In genomic region chr5:15009420-15009819, GRCh38 we compare ENCODE assay signal across 8 cellular contexts.
DNase-seq lines count a peak whose midpoint lies in the region; ATAC-seq, FAIRE-seq and TF ChIP-seq lines count a peak whose summit lies in the region.

No MANE protein-coding gene starts in this region.

- H3K4me3 Mint-ChIP-seq in CD14-positive monocyte, result no peak overlapping the region

- H3K27me3 Mint-ChIP-seq in CD14-positive monocyte (ENCODE audit: low read depth in 3 of 3), result peaks cover 9 to 19% (median 11%) of the 10 kb centered on the region in 3 donors

- TF ChIP-seq CTCF in BE2C (IDR thresholded peaks at IDR 0.05; ENCODE audit: low read depth, low read length) (no peak), keratinocyte (optimal IDR thresholded peaks at IDR 0.05 in 1 of 3, IDR thresholded peaks at IDR 0.05 in 1 of 3, conservative IDR thresholded peaks at IDR 0.05 in 1 of 3; ENCODE audit: extremely low read depth in 1 of 3, insufficient read depth in 2 of 3, low read length in 3 of 3) (no peak), CD14-positive monocyte (IDR thresholded peaks at IDR 0.05) (no peak)

- peaks cover 0 to 1% (median 0%) of the 10 kb centered on the region in 7 donors for H3K9me3 Mint-ChIP-seq in CD14-positive monocyte

- peak; percentile 43 for DNase-seq in BE2C
- DNase-seq in NCI-H146 (lab: John Stamatoyannopoulos, UW), result peak; percentile 79
- peak; percentile 81 for DNase-seq in adipocyte (ENCODE audit: low read depth)
- peak; percentile 19 for DNase-seq in keratinocyte (ENCODE audit: low read depth, low spot score)
- no peak for DNase-seq in CD14-positive monocyte (ENCODE audit: low spot score)
- no peak for DNase-seq in GM19239 (ENCODE audit: insufficient read length, low spot score)
- no peak for DNase-seq in iPS-NIHi7 (ENCODE audit: extremely low spot score)

- FAIRE-seq in keratinocyte (lab: Jason Lieb, UNC), result peak; percentile 67
- no peak for FAIRE-seq in GM19239 (lab: Jason Lieb, UNC)

- H3K4me1 ChIP-seq in BE2C (peaks cover 8% of the 10 kb centered on the region), adipocyte (ENCODE audit: control insufficient read depth, insufficient read depth, low read length) (peaks cover 29% of the 10 kb centered on the region), keratinocyte (ENCODE audit: control insufficient read depth, extremely low read depth, insufficient read depth, low read length) (peaks cover 18% of the 10 kb centered on the region)

- no peaks in the 10 kb centered on the region for H4K20me1 ChIP-seq in keratinocyte (ENCODE audit: control insufficient read depth, extremely low read depth, insufficient read depth, low read length)

- H3K4me1 Mint-ChIP-seq in CD14-positive monocyte, result no peaks in the 10 kb centered on the region

- peak overlapping the region; percentile 85 for H3K4me2 ChIP-seq in keratinocyte (ENCODE audit: control insufficient read depth, extremely low read depth, insufficient read depth, low read depth, low read length)

- H3K27me3 ChIP-seq in BE2C, result no peaks in the 10 kb centered on the region
- no peaks in the 10 kb centered on the region for H3K27me3 ChIP-seq in adipocyte (replicated peaks; ENCODE audit: control insufficient read depth, insufficient read depth, low read length)
- no peaks in the 10 kb centered on the region for H3K27me3 ChIP-seq in keratinocyte (ENCODE audit: control insufficient read depth, extremely low read depth, insufficient read depth, low read length)

- no peak overlapping the region for H3K27ac Mint-ChIP-seq in CD14-positive monocyte

- H3K4me3 ChIP-seq in BE2C (ENCODE audit: low read depth, low read length) (no peak overlapping the region), adipocyte (ENCODE audit: low read length) (no peak overlapping the region), keratinocyte (ENCODE audit: control insufficient read depth in 2 of 3, extremely low read depth in 1 of 3, insufficient read depth in 2 of 3, low read depth in 1 of 3, low read length in 3 of 3) (no peak overlapping the region)

- H3K9me1 ChIP-seq in keratinocyte (ENCODE audit: control insufficient read depth, extremely low read depth, insufficient read depth, low read length), result no peaks in the 10 kb centered on the region

- no peaks in the 10 kb centered on the region for H3K79me2 ChIP-seq in keratinocyte (ENCODE audit: control insufficient read depth, insufficient read depth, low read length)

- no peaks in the 10 kb centered on the region for H3K36me3 ChIP-seq in BE2C
- H3K36me3 ChIP-seq in adipocyte (ENCODE audit: control insufficient read depth, insufficient read depth, low read length, severe bottlenecking), result no peaks in the 10 kb centered on the region
- no peaks in the 10 kb centered on the region for H3K36me3 ChIP-seq in keratinocyte (ENCODE audit: control insufficient read depth in 2 of 2, extremely low read depth in 1 of 2, insufficient read depth in 2 of 2, low read length in 2 of 2)

- ATAC-seq in HG03432 (IDR thresholded peaks at IDR 0.05; ENCODE audit: unreplicated experiment), result no peak

- no peak overlapping the region for H3K27ac ChIP-seq in keratinocyte (ENCODE audit: control insufficient read depth, insufficient read depth, low read length)

- dilution Hi-C loops in keratinocyte (cut with MboI; ENCODE audit: extremely low pct_ligation_motif_present, low sequenced_read_pairs), result no loop called here

- no peak overlapping the region for H2AFZ ChIP-seq in keratinocyte (ENCODE audit: control insufficient read depth, low read length)

- H3K9ac ChIP-seq in adipocyte (ENCODE audit: low read length) (peak overlapping the region; percentile 64), keratinocyte (ENCODE audit: control insufficient read depth, extremely low read depth, insufficient read depth, low read length) (no peak overlapping the region)

- H3K9me3 ChIP-seq in BE2C, result no peaks in the 10 kb centered on the region
- H3K9me3 ChIP-seq in adipocyte (ENCODE audit: control insufficient read depth, low read length), result no peaks in the 10 kb centered on the region
- H3K9me3 ChIP-seq in keratinocyte (ENCODE audit: control insufficient read depth, low read depth, low read length), result no peaks in the 10 kb centered on the region

- no peaks in the 10 kb centered on the region for H3K36me3 Mint-ChIP-seq in CD14-positive monocyte

- intact Hi-C loops in CD14-positive monocyte (cut with micrococcal nuclease), result loop anchor here in 1 of 2 donors (10.0 kb wide), 1 partner anchor 135 kb away; the partner anchor contains the start of gene ANKH

Comparison
In these comparisons a context has a peak if more than half of its experiments do, and no peak if none do; other contexts are left out.
1. DNase-seq: peak in BE2C (single experiment), NCI-H146 (single experiment), adipocyte (single experiment) and keratinocyte (single experiment); none in CD14-positive monocyte (single experiment), GM19239 (single experiment) and iPS-NIHi7 (single experiment).